13 cellular contexts compared by ENCODE assay signal in genomic region chr1:54904476-54905048, GRCh38. TPM values are rescaled to one million over a fixed set of nuclear protein-coding genes. Genes with fewer than 3 reads are reported as not detected.
DNase-seq lines count a peak whose midpoint lies in the region; ATAC-seq and TF ChIP-seq lines count a peak whose summit lies in the region.
"Had no signal": no experiment of that assay in that cellular context is flagged by ENCODE, and none has a peak within 500 bp of the region (broad histone marks: within the 10 kb centered on the region; RNA-seq: fewer than 3 reads in every experiment).

No MANE protein-coding gene starts in this region.

- no peak for ATAC-seq in GM18520 (IDR thresholded peaks at IDR 0.05; ENCODE audit: unreplicated experiment)
- ATAC-seq in activated CD4-positive, CD25-positive, alpha-beta regulatory T cell treated with anti-CD3 and anti-CD28 coated beads, Interleukin-2, amount 50 U/mL, for 24 hours: no peak
- ATAC-seq: natural killer cell, T-cell had no signal

- DNase-seq in Daoy (ENCODE audit: low read depth) (peak; percentile 83), NCI-H226 (peak; percentile 58), dedifferentiated amniotic fluid mesenchymal stem cell (ENCODE audit: extremely low spot score) (peak; percentile 75), T-helper 9 cell (no peak), medulla oblongata (ENCODE audit: extremely low spot score) (no peak)
- DNase-seq: activated CD4-positive, alpha-beta memory T cell treated with anti-CD3 and anti-CD28 coated beads, Interleukin-2, amount 10 ng/mL, durations not matched to agents 7 days and 5 days; activated naive CD8-positive, alpha-beta T cell treated with anti-CD3 and anti-CD28 coated beads for 36 hours; natural killer cell; NCI-H82; T-cell had no signal

- H3K9me3 Mint-ChIP-seq in nephron: no peaks in the 10 kb centered on the region
- H3K9me3 Mint-ChIP-seq: activated CD4-positive, alpha-beta memory T cell treated with anti-CD3 and anti-CD28 coated beads, Interleukin-2, amount 10 ng/mL, durations not matched to agents 7 days and 5 days; activated naive CD8-positive, alpha-beta T cell treated with anti-CD3 and anti-CD28 coated beads for 36 hours; natural killer cell; T-cell had no signal

- no peaks in the 10 kb centered on the region for H3K27me3 Mint-ChIP-seq in nephron (ENCODE audit: low read depth)
- H3K27me3 Mint-ChIP-seq: activated naive CD8-positive, alpha-beta T cell treated with anti-CD3 and anti-CD28 coated beads for 36 hours had no signal

- H3K4me3 Mint-ChIP-seq in nephron: no peak overlapping the region
- H3K4me3 Mint-ChIP-seq: activated CD4-positive, alpha-beta memory T cell treated with anti-CD3 and anti-CD28 coated beads, Interleukin-2, amount 10 ng/mL, durations not matched to agents 7 days and 5 days; activated naive CD8-positive, alpha-beta T cell treated with anti-CD3 and anti-CD28 coated beads for 36 hours; natural killer cell; T-cell had no signal

- H3K4me1 Mint-ChIP-seq in nephron: peaks cover 7% of the 10 kb centered on the region
- H3K4me1 Mint-ChIP-seq: activated CD4-positive, alpha-beta memory T cell treated with anti-CD3 and anti-CD28 coated beads, Interleukin-2, amount 10 ng/mL, durations not matched to agents 7 days and 5 days; activated naive CD8-positive, alpha-beta T cell treated with anti-CD3 and anti-CD28 coated beads for 36 hours; natural killer cell; T-cell had no signal

- no peaks in the 10 kb centered on the region for H3K36me3 Mint-ChIP-seq in nephron (ENCODE audit: low read depth)
- H3K36me3 Mint-ChIP-seq: activated naive CD8-positive, alpha-beta T cell treated with anti-CD3 and anti-CD28 coated beads for 36 hours; natural killer cell; T-cell had no signal

- H3K27ac Mint-ChIP-seq in nephron: peak overlapping the region; percentile 53 to 65 (median 60)
- H3K27ac Mint-ChIP-seq: activated CD4-positive, alpha-beta memory T cell treated with anti-CD3 and anti-CD28 coated beads, Interleukin-2, amount 10 ng/mL, durations not matched to agents 7 days and 5 days; activated naive CD8-positive, alpha-beta T cell treated with anti-CD3 and anti-CD28 coated beads for 36 hours; natural killer cell; T-cell had no signal

- no peak for TF ChIP-seq CTCF in nephron (IDR thresholded peaks at IDR 0.05; ENCODE audit: unreplicated experiment in 3 of 3)

RNA-seq across cellular contexts. Expression of gene DHCR24, which starts 17.6 kb away (rescaled TPM):
- total RNA-seq in Daoy (2014; rRNA removed; shearing (Covaris generic)): 91.9 and 121 TPM in 2 replicates

Comparison
In these comparisons a context has a peak if more than half of its experiments do, and no peak if none do; other contexts are left out.
1. DNase-seq: peak in Daoy (single experiment), NCI-H226 (single experiment) and dedifferentiated amniotic fluid mesenchymal stem cell (single experiment); none in T-helper 9 cell (single experiment) and medulla oblongata (single experiment).